ENCODE assay signal across 14 cellular contexts in genomic region chr2:3422161-3422767, GRCh38. TPM values are rescaled to one million over a fixed set of nuclear protein-coding genes. Genes with fewer than 3 reads are reported as not detected.
A peak's percentile ranks its signal among the peaks of the same experiment; 100 is the strongest.
DNase-seq lines count a peak whose midpoint lies in the region; ATAC-seq and TF ChIP-seq lines count a peak whose summit lies in the region.
"Had no signal": no experiment of that assay in that cellular context is flagged by ENCODE, and none has a peak within 500 bp of the region (broad histone marks: within the 10 kb centered on the region; RNA-seq: fewer than 3 reads in every experiment).

No MANE protein-coding gene starts in this region.

- peaks cover 0 to 12% (median 0%) of the 10 kb centered on the region in 11 experiments; a peak in 3 of 22 replicates for H3K9me3 ChIP-seq in BLaER1 treated with 17β-estradiol and CSF1 and Interleukin-3, amounts not matched to agents 10 nM and 100 nM (replicated peaks in 1 of 11)
- H3K9me3 ChIP-seq in PC-3 (ENCODE audit: low read length) = no peaks in the 10 kb centered on the region

- no peaks in the 10 kb centered on the region for H3F3A ChIP-seq in PC-3 (ENCODE audit: low read length, unreplicated experiment)

- no TSS peak for BruUV-seq in PC-3 (replicated peaks; lab: Mats Ljungman, UMichigan)

- no peaks in the 10 kb centered on the region for H3K27me3 Mint-ChIP-seq in activated CD8-positive, alpha-beta T cell treated with anti-CD3 and anti-CD28 coated beads for 36 hours

- no peak overlapping the region for H2AFZ ChIP-seq in PC-3 (ENCODE audit: low read length)

- H3K27ac ChIP-seq in BLaER1 treated with 17β-estradiol and CSF1 and Interleukin-3, amounts not matched to agents 10 nM and 100 nM = peak overlapping the region in 4 of 11 experiments; percentile 17 to 62 (median 38); a peak in 5 of 22 replicates
- H3K27ac ChIP-seq in PC-3 (ENCODE audit: low read length) = no peak overlapping the region

- H3K27ac Mint-ChIP-seq in activated CD8-positive, alpha-beta T cell treated with anti-CD3 and anti-CD28 coated beads for 36 hours = peak overlapping the region; percentile 63
- H3K27ac Mint-ChIP-seq: mesothelial cell of epicardium had no signal

- H3K36me3 Mint-ChIP-seq in activated CD8-positive, alpha-beta T cell treated with anti-CD3 and anti-CD28 coated beads for 36 hours (ENCODE audit: low read depth) = peaks cover 26% of the 10 kb centered on the region

- H3K36me3 ChIP-seq in BLaER1 treated with 17β-estradiol and CSF1 and Interleukin-3, amounts not matched to agents 10 nM and 100 nM = peaks cover 38 to 92% (median 67%) of the 10 kb centered on the region in 11 experiments
- peaks cover 43% of the 10 kb centered on the region for H3K36me3 ChIP-seq in PC-3 (ENCODE audit: low read depth, low read length)

- H3K4me3 Mint-ChIP-seq in activated CD8-positive, alpha-beta T cell treated with anti-CD3 and anti-CD28 coated beads for 36 hours = no peak overlapping the region
- H3K4me3 Mint-ChIP-seq: mesothelial cell of epicardium had no signal

- no peak for DNase-seq in activated CD8-positive, alpha-beta T cell treated with anti-CD3 and anti-CD28 coated beads for 36 hours
- DNase-seq in NCI-H2029 treated with DMSO at 0.1 percent for 48 hours (lab: John Stamatoyannopoulos, UW) (no peak), PC-3 (no peak), NCI-H446 treated with DMSO at 0.1 percent for 48 hours (lab: John Stamatoyannopoulos, UW) (no peak), hippocampal formation (lab: John Stamatoyannopoulos, UW) (no peak)
- DNase-seq: activated CD4-positive, CD25-positive, alpha-beta regulatory T cell; DMS153; dorsolateral prefrontal cortex; NCI-H146; stimulated activated CD4-positive, alpha-beta T cell treated with anti-CD3 and anti-CD28 coated beads, Interleukin-2, amount 100 ng/mL, for 24 hours had no signal

- ATAC-seq in GM19023 (IDR thresholded peaks at IDR 0.05; ENCODE audit: unreplicated experiment) = peak; percentile 55
- ATAC-seq in HG02870 (IDR thresholded peaks at IDR 0.05; ENCODE audit: unreplicated experiment) = peak; percentile 32
- ATAC-seq in activated CD8-positive, alpha-beta T cell treated with anti-CD3 and anti-CD28 coated beads for 36 hours = no peak
- ATAC-seq in PC-3 = no peak

- POLR2A ChIA-PET in activated CD8-positive, alpha-beta T cell treated with anti-CD3 and anti-CD28 coated beads for 36 hours (lab: Charles Lee) = no interaction called here
- POLR2A ChIA-PET in PC-3 (lab: Charles Lee; ENCODE audit: unreplicated experiment) = no interaction called here

- no peaks in the 10 kb centered on the region for H3K79me2 ChIP-seq in PC-3 (ENCODE audit: low read length)

- H3K9ac ChIP-seq in BLaER1 treated with 17β-estradiol and CSF1 and Interleukin-3, amounts not matched to agents 10 nM and 100 nM = peak overlapping the region in 3 of 11 experiments; percentile 11 to 46 (median 41); a peak in 5 of 22 replicates
- no peak overlapping the region for H3K9ac ChIP-seq in PC-3 (ENCODE audit: low read length)

- intact Hi-C loops in activated CD8-positive, alpha-beta T cell treated with anti-CD3 and anti-CD28 coated beads for 36 hours (cut with micrococcal nuclease) = loop anchor here (10.0 kb wide), 1 partner anchor 233 kb away; the partner anchor contains the start of gene ALLC
- intact Hi-C loops in PC-3 (cut with micrococcal nuclease) = no loop called here

- no peaks in the 10 kb centered on the region for H3K9me2 ChIP-seq in PC-3 (replicated peaks; ENCODE audit: low read length)

- H3K4me1 ChIP-seq in BLaER1 treated with 17β-estradiol and CSF1 and Interleukin-3, amounts not matched to agents 10 nM and 100 nM = peaks cover 0 to 67% (median 54%) of the 10 kb centered on the region in 10 experiments; a peak in 18 of 20 replicates
- H3K4me1 ChIP-seq in PC-3 (ENCODE audit: insufficient read depth, low read length) = no peaks in the 10 kb centered on the region

- H3K27me3 ChIP-seq in BLaER1 treated with 17β-estradiol and CSF1 and Interleukin-3, amounts not matched to agents 10 nM and 100 nM = no peaks in the 10 kb centered on the region
- no peaks in the 10 kb centered on the region for H3K27me3 ChIP-seq in PC-3 (ENCODE audit: low read length)
- H3K27me3 ChIP-seq: dorsolateral prefrontal cortex had no signal

- H3K9me3 Mint-ChIP-seq in activated CD8-positive, alpha-beta T cell treated with anti-CD3 and anti-CD28 coated beads for 36 hours = no peaks in the 10 kb centered on the region
- H3K9me3 Mint-ChIP-seq: mesothelial cell of epicardium had no signal

- 0 out of 20 replicates have a peak overlapping the region, but pooled peaks of 1 of the 10 experiments have one; percentile 16 for H3K4me3 ChIP-seq in BLaER1 treated with 17β-estradiol and CSF1 and Interleukin-3, amounts not matched to agents 10 nM and 100 nM
- H3K4me3 ChIP-seq in PC-3 (ENCODE audit: low read length) = no peak overlapping the region
- H3K4me3 ChIP-seq: dorsolateral prefrontal cortex had no signal

- H3K4me1 Mint-ChIP-seq in activated CD8-positive, alpha-beta T cell treated with anti-CD3 and anti-CD28 coated beads for 36 hours (ENCODE audit: low read depth) = peaks cover 2% of the 10 kb centered on the region
- H3K4me1 Mint-ChIP-seq: mesothelial cell of epicardium had no signal

- peak overlapping the region in 9 of 11 experiments; percentile 25 to 93 (median 71); a peak in 17 of 22 replicates for H3K4me2 ChIP-seq in BLaER1 treated with 17β-estradiol and CSF1 and Interleukin-3, amounts not matched to agents 10 nM and 100 nM
- no peak overlapping the region for H3K4me2 ChIP-seq in PC-3 (ENCODE audit: low read length)

- TF ChIP-seq CTCF in activated CD8-positive, alpha-beta T cell treated with anti-CD3 and anti-CD28 coated beads for 36 hours (IDR thresholded peaks at IDR 0.05) = no peak
- TF ChIP-seq CTCF in PC-3 (conservative IDR thresholded peaks at IDR 0.05; ENCODE audit: low read depth, low read length) = no peak

- CTCF ChIA-PET in activated CD8-positive, alpha-beta T cell treated with anti-CD3 and anti-CD28 coated beads for 36 hours (lab: Charles Lee) = interaction anchor here (0.6 to 5.6 kb wide), 13 partner anchors 9 to 236 kb away, joined by 3 to 34 read pairs (median 21); no protein-coding TSS in a partner anchor
- CTCF ChIA-PET in PC-3 (lab: Charles Lee) = no interaction called here

- H4K20me1 ChIP-seq in BLaER1 treated with 17β-estradiol and CSF1 and Interleukin-3, amounts not matched to agents 10 nM and 100 nM = peaks cover 0 to 54% (median 17%) of the 10 kb centered on the region in 11 experiments; a peak in 13 of 22 replicates
- no peaks in the 10 kb centered on the region for H4K20me1 ChIP-seq in PC-3 (ENCODE audit: low read length)

RNA-seq across cellular contexts. Expression of gene TRAPPC12, which starts 42.8 kb away (rescaled TPM):
- 10 to 100 TPM; 52.9 to 65.3 TPM for total RNA-seq in activated CD8-positive, alpha-beta T cell treated with anti-CD3 and anti-CD28 coated beads for 36 hours
- 86.2 and 111 TPM in 2 replicates for total RNA-seq in PC-3 (2014; rRNA removed)

RNA-seq across cellular contexts. Expression of gene EIPR1, which starts 44.6 kb away (rescaled TPM):
- 10 to 100 TPM; 38.4 to 39.1 TPM for total RNA-seq in activated CD8-positive, alpha-beta T cell treated with anti-CD3 and anti-CD28 coated beads for 36 hours
- 90.1 and 97.4 TPM in 2 replicates for total RNA-seq in PC-3 (2014; rRNA removed)

Comparison
In these comparisons a context has a peak if more than half of its experiments do, and no peak if none do; other contexts are left out.
1. ATAC-seq: peak in GM19023 (single experiment) and HG02870 (single experiment); none in activated CD8-positive, alpha-beta T cell treated with anti-CD3 and anti-CD28 coated beads for 36 hours (single experiment) and PC-3 (single experiment).